Comparison of ENCODE assay signal across 8 cellular contexts in the genomic region with DNA sequence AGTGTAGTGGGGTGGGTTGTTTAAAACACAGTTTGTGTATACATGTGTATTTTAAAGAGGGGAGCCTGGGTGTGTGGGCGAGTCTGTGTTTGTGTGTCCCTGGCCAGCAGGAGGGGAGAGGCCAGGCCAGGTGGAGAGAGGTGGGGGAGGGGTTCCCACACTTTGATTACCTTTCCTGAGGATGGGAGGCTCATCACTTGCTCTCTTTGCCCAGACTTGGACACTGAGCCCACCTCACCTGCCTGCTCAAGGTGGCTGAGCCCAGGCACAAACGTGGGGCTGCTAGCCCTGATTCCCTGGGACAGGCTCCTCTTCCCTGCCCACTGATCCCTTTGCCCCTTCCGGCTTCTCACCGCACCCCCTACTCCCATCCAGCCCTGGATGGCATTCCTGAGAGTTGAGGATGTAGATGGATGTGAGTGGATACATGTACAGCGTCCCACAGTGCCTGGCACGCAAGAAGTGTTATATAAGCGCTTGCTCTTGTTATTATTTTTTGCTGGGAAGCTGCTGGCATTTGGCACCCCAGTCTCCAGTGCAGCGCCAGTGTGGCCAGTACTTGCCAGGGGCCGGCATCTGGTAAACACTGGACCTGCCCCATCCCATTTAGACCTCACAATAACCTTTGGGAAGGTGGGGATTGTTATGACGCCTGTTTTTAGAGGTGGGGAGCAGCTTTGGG. TPM values are rescaled to one million over a fixed set of nuclear protein-coding genes. Genes with fewer than 3 reads are reported as not detected.
DNase-seq lines count a peak whose midpoint lies in the region; FAIRE-seq and TF ChIP-seq lines count a peak whose summit lies in the region.

No MANE protein-coding gene starts in this region.

- 30 to 48% (median 41%) methylated on average over 10 of the region's 10 CpGs for WGBS in small intestine, 3 donors

- no peaks in the 10 kb centered on the region for H3K27me3 Mint-ChIP-seq in activated CD4-positive, alpha-beta memory T cell treated with anti-CD3 and anti-CD28 coated beads for 36 hours

- peaks cover 19% of the 10 kb centered on the region for H3K4me1 Mint-ChIP-seq in activated CD4-positive, alpha-beta memory T cell treated with anti-CD3 and anti-CD28 coated beads for 36 hours (ENCODE audit: low read depth)

- CTCF ChIA-PET in activated CD4-positive, alpha-beta memory T cell treated with anti-CD3 and anti-CD28 coated beads for 36 hours (lab: Charles Lee), result no interaction called here
- CTCF ChIA-PET in HEK293T (lab: Yijun Ruan, JAX), result no interaction called here

- FAIRE-seq in small intestine (lab: Jason Lieb, UNC), result no peak

- H3K9me3 ChIP-seq in small intestine (ENCODE audit: control insufficient read depth, low read depth), result no peaks in the 10 kb centered on the region

- H3K36me3 Mint-ChIP-seq in activated CD4-positive, alpha-beta memory T cell treated with anti-CD3 and anti-CD28 coated beads for 36 hours, result peaks cover 22% of the 10 kb centered on the region

- in situ Hi-C loops in G401 (cut with HindIII; ENCODE audit: low sequenced_read_pairs), result no loop called here

- DNase-seq in DMS53 (lab: John Stamatoyannopoulos, UW), result peak; percentile 31
- DNase-seq in DMS53 treated with DMSO at 0.1 percent for 48 hours (lab: John Stamatoyannopoulos, UW; ENCODE audit: unreplicated experiment), result no peak
- DNase-seq in activated CD4-positive, alpha-beta memory T cell treated with anti-CD3 and anti-CD28 coated beads for 36 hours, result no peak
- DNase-seq in hepatic stellate cell (ENCODE audit: low spot score), result peak; percentile 65
- DNase-seq in small intestine, result no peak
- no peak for DNase-seq in HK-2 (ENCODE audit: unreplicated experiment)
- DNase-seq in G401 (ENCODE audit: low spot score), result no peak
- DNase-seq in HEK293T (ENCODE audit: extremely low spot score), result no peak

- POLR2A ChIA-PET in activated CD4-positive, alpha-beta memory T cell treated with anti-CD3 and anti-CD28 coated beads for 36 hours (lab: Charles Lee), result interaction anchor here (0.5 kb wide), 1 partner anchor 195 kb away, joined by 3 read pairs; no protein-coding TSS in a partner anchor
- POLR2A ChIA-PET in HEK293T (lab: Yijun Ruan, JAX), result interaction anchor here (1.0 kb wide), 1 partner anchor 83 kb away, joined by 4 read pairs; no protein-coding TSS in a partner anchor

- H3K4me3 Mint-ChIP-seq in activated CD4-positive, alpha-beta memory T cell treated with anti-CD3 and anti-CD28 coated beads for 36 hours, result peak overlapping the region; percentile 82

- peaks cover 3 to 4% of the 10 kb centered on the region in 2 donors for H3K4me1 ChIP-seq in small intestine (ENCODE audit: control insufficient read depth in 2 of 2, insufficient read depth in 1 of 2, low read depth in 1 of 2, low read length in 1 of 2)

- no peaks in the 10 kb centered on the region for H3K9me3 Mint-ChIP-seq in activated CD4-positive, alpha-beta memory T cell treated with anti-CD3 and anti-CD28 coated beads for 36 hours

- H3K27ac Mint-ChIP-seq in activated CD4-positive, alpha-beta memory T cell treated with anti-CD3 and anti-CD28 coated beads for 36 hours, result peak overlapping the region; percentile 98

- H3K27ac ChIP-seq in small intestine (ENCODE audit: low read depth in 1 of 2, low read length in 1 of 2), result peak overlapping the region; percentile 45 to 86

- peak overlapping the region; percentile 70 to 92 for H3K4me3 ChIP-seq in small intestine (ENCODE audit: low read depth in 1 of 2, low read length in 2 of 2)

- no peaks in the 10 kb centered on the region for H3K36me3 ChIP-seq in small intestine (ENCODE audit: control insufficient read depth in 2 of 2, insufficient read depth in 2 of 2, low read length in 2 of 2)

- no peaks in the 10 kb centered on the region for H3K27me3 ChIP-seq in small intestine (ENCODE audit: control insufficient read depth in 2 of 2, insufficient read depth in 2 of 2, low read length in 2 of 2)

- intact Hi-C loops in activated CD4-positive, alpha-beta memory T cell treated with anti-CD3 and anti-CD28 coated beads for 36 hours (cut with micrococcal nuclease), result loop anchor here (5.0 kb wide), 4 partner anchors 94 to 539 kb away; partner anchors contain the start of gene PARD6B

TF ChIP-seq in HEK293T, 16 proteins besides CTCF, POLR2A, EP300 and RAD21:
- TF ChIP-seq NFRKB (IDR thresholded peaks at IDR 0.05) (no peak), SUZ12 (IDR thresholded peaks at IDR 0.05) (no peak), TARDBP (IDR thresholded peaks at IDR 0.05) (no peak), ARNT (IDR thresholded peaks at IDR 0.05) (no peak), BHLHE40 (IDR thresholded peaks at IDR 0.05; ENCODE audit: borderline replicate concordance) (no peak), ELF4 (IDR thresholded peaks at IDR 0.05) (no peak), HDGF (IDR thresholded peaks at IDR 0.05; ENCODE audit: borderline replicate concordance) (no peak), L3MBTL2 (conservative IDR thresholded peaks at IDR 0.05) (no peak), LEF1 (IDR thresholded peaks at IDR 0.05; ENCODE audit: borderline replicate concordance) (no peak), SP1 (IDR thresholded peaks at IDR 0.05) (no peak)
TF ChIP-seq in HEK293T: peak in this region for 0.

RNA-seq across cellular contexts. Expression of gene CEBPB, which starts 2.7 kb away (rescaled TPM):
- 10 to 100 TPM; 53.3 to 56.5 TPM for total RNA-seq in activated CD4-positive, alpha-beta memory T cell treated with anti-CD3 and anti-CD28 coated beads for 36 hours
- 10 to 100 TPM in 2 of 3 donors, 1 to 10 TPM in 1; 7.6 to 21.1 (median 19.7) TPM for polyA plus RNA-seq in small intestine
- total RNA-seq in G401 (2014; rRNA removed; shearing (Covaris generic)), result 21.6 and 24.9 TPM in 2 replicates

RNA-seq across cellular contexts. Expression of gene PEDS1, which starts 39.8 kb away (rescaled TPM):
- total RNA-seq in activated CD4-positive, alpha-beta memory T cell treated with anti-CD3 and anti-CD28 coated beads for 36 hours, result 10 to 100 TPM; 15.0 to 16.9 TPM
- polyA plus RNA-seq in small intestine, result 10 to 100 TPM; 16.8 to 33.5 (median 20.8) TPM
- total RNA-seq in G401 (2014; rRNA removed; shearing (Covaris generic)), result 42.7 and 45.5 TPM in 2 replicates

Comparison
In these comparisons a context has a peak if more than half of its experiments do, and no peak if none do; other contexts are left out.
1. DNase-seq: peak in DMS53 (single experiment) and hepatic stellate cell (single experiment); none in DMS53 treated with DMSO at 0.1 percent for 48 hours (single experiment), activated CD4-positive, alpha-beta memory T cell treated with anti-CD3 and anti-CD28 coated beads for 36 hours (single experiment), small intestine (single experiment), HK-2 (single experiment), G401 (single experiment) and HEK293T (single experiment).